In genomic region chr3:43784640-43785011, GRCh38 we compare ENCODE assay signal across 24 cellular contexts.
"Had no signal": no experiment of that assay in that cellular context is flagged by ENCODE, and none has a peak within 500 bp of the region (broad histone marks: within the 10 kb centered on the region; RNA-seq: fewer than 3 reads in every experiment).

No MANE protein-coding gene starts in this region.

- H3K27me3 Mint-ChIP-seq: IgD-negative memory B cell had no signal

- H3K36me3 ChIP-seq: MG63 had no signal

- ATAC-seq: HepG2 had no signal

- H3K9me2 ChIP-seq: SK-N-SH had no signal

- H3K27ac Mint-ChIP-seq: IgD-negative memory B cell had no signal

- H3K4me2 ChIP-seq: SK-N-SH had no signal

- H3K4me3 ChIP-seq: MG63 had no signal

- H3K4me3 Mint-ChIP-seq: IgD-negative memory B cell had no signal

- DNase-seq: KBM-7, MG63, NCI-H1092, NCI-H1105 treated with DMSO at 0.1 percent for 48 hours, NCI-H1417 treated with DMSO at 0.1 percent for 48 hours, NCI-H146, NCI-H1694 treated with DMSO at 0.1 percent for 48 hours, NCI-H1930, NCI-H2081, NCI-H2171, NCI-H226, NCI-H446, NCI-H510A, NCI-H524 treated with DMSO at 0.1 percent for 48 hours, NCI-H69, NCI-H774, Right ventricle myocardium superior, RPMI8226, SIG-M5, SK-N-SH, SW 1271 had no signal

- H3K9me3 ChIP-seq: MG63, SK-N-SH had no signal

- FAIRE-seq: HepG2, RCC 7860 had no signal

- H3K27me3 ChIP-seq: MG63 had no signal

- H3K9ac ChIP-seq: SK-N-SH had no signal
